Comparison of ENCODE assay signal across 8 cellular contexts in the genomic region with DNA sequence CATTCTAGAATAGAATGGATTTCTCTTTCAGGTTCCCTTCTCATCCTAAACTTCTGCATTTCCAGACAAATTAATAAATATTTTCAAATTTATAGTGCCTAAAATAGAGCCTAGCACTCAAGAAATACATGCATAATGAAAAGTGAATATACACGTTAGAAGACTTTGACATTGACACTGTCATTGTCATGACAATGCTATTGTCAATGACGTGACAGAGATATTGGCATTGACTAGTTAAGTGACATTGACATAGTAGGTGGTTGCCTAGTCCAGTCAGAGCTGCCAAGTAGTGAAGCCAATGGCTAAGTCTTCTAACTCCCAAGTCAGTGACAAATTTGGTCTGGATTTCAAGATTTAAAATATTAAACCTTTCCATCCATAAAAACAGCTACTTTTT.
"Had no signal": no experiment of that assay in that cellular context is flagged by ENCODE, and none has a peak within 500 bp of the region (broad histone marks: within the 10 kb centered on the region; RNA-seq: fewer than 3 reads in every experiment).

No MANE protein-coding gene starts in this region.

- ATAC-seq: GM12878 had no signal

- DNase-seq: GDM1, GF-D8 had no signal

- H3K4me3 ChIP-seq: GM12878 had no signal

- FAIRE-seq: G401.6, GM12878, GM12891, GM12892, GM18507, GM19239 had no signal
